In genomic region chr6:27669798-27670301, GRCh38 we compare ENCODE assay signal across 9 cellular contexts.
A peak's percentile ranks its signal among the peaks of the same experiment; 100 is the strongest.
DNase-seq lines count a peak whose midpoint lies in the region; ATAC-seq, FAIRE-seq and TF ChIP-seq lines count a peak whose summit lies in the region.
"Had no signal": no experiment of that assay in that cellular context is flagged by ENCODE, and none has a peak within 500 bp of the region (broad histone marks: within the 10 kb centered on the region; RNA-seq: fewer than 3 reads in every experiment).

No MANE protein-coding gene starts in this region.

- H4K20me1 ChIP-seq in neural cell (ENCODE audit: insufficient read depth): no peaks in the 10 kb centered on the region

- TF ChIP-seq POLR2A in H54 (IDR thresholded peaks at IDR 0.05; ENCODE audit: low read depth, low read length): no peak

- TF ChIP-seq CTCF in neural cell (IDR thresholded peaks at IDR 0.05; ENCODE audit: poor library complexity, severe bottlenecking) (no peak), lower lobe of right lung (IDR thresholded peaks at IDR 0.05) (no peak)

- H3K9ac ChIP-seq in neural cell (ENCODE audit: low read length): no peak overlapping the region

- no peaks in the 10 kb centered on the region for H3K79me2 ChIP-seq in neural cell (replicated peaks; ENCODE audit: insufficient read depth, low read length)

- peaks cover 56% of the 10 kb centered on the region for H3K36me3 Mint-ChIP-seq in central memory CD8-positive, alpha-beta T cell (ENCODE audit: insufficient read depth)

- TF ChIP-seq RAD21 in neural cell (conservative IDR thresholded peaks at IDR 0.05): no peak

- no peak overlapping the region for H3K27ac ChIP-seq in neural cell (ENCODE audit: low read length)
- no peak overlapping the region for H3K27ac ChIP-seq in lower lobe of right lung

- H3K4me1 ChIP-seq in lower lobe of right lung: no peaks in the 10 kb centered on the region

- H3K27me3 Mint-ChIP-seq in central memory CD8-positive, alpha-beta T cell: peaks cover 89% of the 10 kb centered on the region

- H2AFZ ChIP-seq in neural cell (ENCODE audit: low read depth, low read length): no peak overlapping the region

- peaks cover 11% of the 10 kb centered on the region for H3K9me3 Mint-ChIP-seq in central memory CD8-positive, alpha-beta T cell

- no peak for ATAC-seq in central memory CD8-positive, alpha-beta T cell (replicated peaks; ENCODE audit: extremely low read depth, poor library complexity, severe bottlenecking)
- ATAC-seq in lower lobe of right lung: no peak
- no peak for ATAC-seq in HG02884 (IDR thresholded peaks at IDR 0.05; ENCODE audit: unreplicated experiment)

- H3K4me3 ChIP-seq in neural cell (ENCODE audit: low read length) (no peak overlapping the region), lower lobe of right lung (no peak overlapping the region)

- no peaks in the 10 kb centered on the region for H3F3A ChIP-seq in neural cell (ENCODE audit: insufficient read depth, low read length, poor library complexity, severe bottlenecking)

- H3K4me1 Mint-ChIP-seq in central memory CD8-positive, alpha-beta T cell: peaks cover 41% of the 10 kb centered on the region

- no peak for FAIRE-seq in H54 (lab: Jason Lieb, UNC)
- FAIRE-seq: colon had no signal

- intact Hi-C loops in lower lobe of right lung (cut with DNase I): no loop called here

- H3K27me3 ChIP-seq in neural cell (ENCODE audit: insufficient read depth, low read depth, low read length) (peaks cover 90% of the 10 kb centered on the region), lower lobe of right lung (ENCODE audit: low read depth) (peaks cover 95% of the 10 kb centered on the region)

- DNase-seq in NCI-H345 (lab: John Stamatoyannopoulos, UW) (peak; percentile 40), NCI-H345 treated with DMSO at 0.1 percent for 48 hours (lab: John Stamatoyannopoulos, UW; ENCODE audit: unreplicated experiment) (no peak), NCI-H69 (lab: John Stamatoyannopoulos, UW) (peak; percentile 63), H54 (ENCODE audit: insufficient read length, low spot score) (no peak), lower lobe of right lung (no peak)
- no peak for DNase-seq in central memory CD8-positive, alpha-beta T cell (ENCODE audit: low spot score in 2 of 2)

- no peak for TF ChIP-seq EP300 in neural cell (conservative IDR thresholded peaks at IDR 0.05; ENCODE audit: poor library complexity, severe bottlenecking)

- no peaks in the 10 kb centered on the region for H3K9me2 ChIP-seq in neural cell (ENCODE audit: insufficient read depth, low read length)

- no peak overlapping the region for H3K4me2 ChIP-seq in neural cell (ENCODE audit: low read length)

- peak overlapping the region; percentile 63 for H3K27ac Mint-ChIP-seq in central memory CD8-positive, alpha-beta T cell (ENCODE audit: low read depth)

- H3K36me3 ChIP-seq in neural cell (ENCODE audit: insufficient read depth, low read length): no peaks in the 10 kb centered on the region
- H3K36me3 ChIP-seq in lower lobe of right lung: no peaks in the 10 kb centered on the region

- H3K9me3 ChIP-seq in neural cell (ENCODE audit: low read length) (no peaks in the 10 kb centered on the region), lower lobe of right lung (no peaks in the 10 kb centered on the region)

- H3K4me3 Mint-ChIP-seq in central memory CD8-positive, alpha-beta T cell: peak overlapping the region; percentile 34

TF ChIP-seq in neural cell, 6 proteins besides CTCF, POLR2A, EP300 and RAD21:
- TF ChIP-seq POLR2AphosphoS5 (IDR thresholded peaks at IDR 0.05) (no peak), MXI1 (conservative IDR thresholded peaks at IDR 0.05; ENCODE audit: poor library complexity, severe bottlenecking) (no peak), REST (IDR thresholded peaks at IDR 0.05; ENCODE audit: borderline replicate concordance) (no peak), EZH2 (IDR thresholded peaks at IDR 0.05; ENCODE audit: borderline replicate concordance, insufficient read depth, low read length, poor library complexity, severe bottlenecking) (peak; percentile 53), SMC3 (conservative IDR thresholded peaks at IDR 0.05; ENCODE audit: poor library complexity) (no peak), TAF1 (IDR thresholded peaks at IDR 0.05; ENCODE audit: low read depth) (no peak)

Comparison
In these comparisons a context has a peak if more than half of its experiments do, and no peak if none do; other contexts are left out.
1. DNase-seq: peak in NCI-H345 (single experiment) and NCI-H69 (single experiment); none in NCI-H345 treated with DMSO at 0.1 percent for 48 hours (single experiment), central memory CD8-positive, alpha-beta T cell (0 of 2), H54 (single experiment) and lower lobe of right lung (single experiment).